1 cellular context compared by ENCODE assay signal in the genomic region with DNA sequence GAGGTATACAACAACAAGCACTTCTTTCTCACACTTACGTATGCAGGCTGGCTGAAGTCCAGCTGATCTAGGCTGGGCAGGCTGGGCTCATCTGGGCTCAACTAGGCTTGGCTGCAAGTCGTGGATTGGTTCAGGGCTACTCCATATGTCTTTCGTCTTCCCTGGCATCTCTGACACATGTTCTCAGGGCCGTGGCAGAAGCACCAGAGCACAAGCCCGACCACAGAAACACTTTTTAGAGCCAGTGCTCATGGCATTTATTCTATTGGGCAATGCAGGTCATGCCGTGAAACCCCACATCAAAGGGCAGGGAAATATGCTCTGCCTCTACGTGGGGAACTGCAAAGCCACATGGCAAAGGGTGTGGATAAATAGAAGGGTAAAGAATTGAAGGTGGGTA.
TF ChIP-seq lines count a peak whose summit lies in the region.

No MANE protein-coding gene starts in this region.

TF ChIP-seq in WTC11, 78 proteins besides CTCF, POLR2A, EP300 and RAD21 (continued from another document):
- TF ChIP-seq, protein P1, sequence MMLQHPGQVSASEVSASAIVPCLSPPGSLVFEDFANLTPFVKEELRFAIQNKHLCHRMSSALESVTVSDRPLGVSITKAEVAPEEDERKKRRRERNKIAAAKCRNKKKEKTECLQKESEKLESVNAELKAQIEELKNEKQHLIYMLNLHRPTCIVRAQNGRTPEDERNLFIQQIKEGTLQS (CRISPR knock-in tag; conservative IDR thresholded peaks at IDR 0.05) = no peak
- TF ChIP-seq TEAD4 (CRISPR knock-in tag; IDR thresholded peaks at IDR 0.05) (no peak), FOXP1 (CRISPR knock-in tag; IDR thresholded peaks at IDR 0.05; ENCODE audit: borderline replicate concordance) (no peak), ZNF396 (CRISPR knock-in tag; IDR thresholded peaks at IDR 0.05; ENCODE audit: borderline replicate concordance) (no peak), ZNF219 (CRISPR knock-in tag; IDR thresholded peaks at IDR 0.05; ENCODE audit: borderline replicate concordance) (no peak), ETV6 (CRISPR knock-in tag; IDR thresholded peaks at IDR 0.05) (no peak), TP53 (CRISPR knock-in tag; IDR thresholded peaks at IDR 0.05) (no peak), TCF7 (CRISPR knock-in tag; IDR thresholded peaks at IDR 0.05; ENCODE audit: low read depth) (no peak), IRF2 (CRISPR knock-in tag; IDR thresholded peaks at IDR 0.05; ENCODE audit: borderline replicate concordance, low read depth) (no peak), ESRRA (CRISPR knock-in tag; IDR thresholded peaks at IDR 0.05; ENCODE audit: borderline replicate concordance) (no peak), RELA (CRISPR knock-in tag; IDR thresholded peaks at IDR 0.05; ENCODE audit: borderline replicate concordance) (no peak), KAT7 (CRISPR knock-in tag; IDR thresholded peaks at IDR 0.05; ENCODE audit: borderline replicate concordance) (no peak)
- TF ChIP-seq, protein P2, sequence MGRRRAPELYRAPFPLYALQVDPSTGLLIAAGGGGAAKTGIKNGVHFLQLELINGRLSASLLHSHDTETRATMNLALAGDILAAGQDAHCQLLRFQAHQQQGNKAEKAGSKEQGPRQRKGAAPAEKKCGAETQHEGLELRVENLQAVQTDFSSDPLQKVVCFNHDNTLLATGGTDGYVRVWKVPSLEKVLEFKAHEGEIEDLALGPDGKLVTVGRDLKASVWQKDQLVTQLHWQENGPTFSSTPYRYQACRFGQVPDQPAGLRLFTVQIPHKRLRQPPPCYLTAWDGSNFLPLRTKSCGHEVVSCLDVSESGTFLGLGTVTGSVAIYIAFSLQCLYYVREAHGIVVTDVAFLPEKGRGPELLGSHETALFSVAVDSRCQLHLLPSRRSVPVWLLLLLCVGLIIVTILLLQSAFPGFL (CRISPR knock-in tag; IDR thresholded peaks at IDR 0.05; ENCODE audit: borderline replicate concordance) = no peak
- TF ChIP-seq, protein P3, sequence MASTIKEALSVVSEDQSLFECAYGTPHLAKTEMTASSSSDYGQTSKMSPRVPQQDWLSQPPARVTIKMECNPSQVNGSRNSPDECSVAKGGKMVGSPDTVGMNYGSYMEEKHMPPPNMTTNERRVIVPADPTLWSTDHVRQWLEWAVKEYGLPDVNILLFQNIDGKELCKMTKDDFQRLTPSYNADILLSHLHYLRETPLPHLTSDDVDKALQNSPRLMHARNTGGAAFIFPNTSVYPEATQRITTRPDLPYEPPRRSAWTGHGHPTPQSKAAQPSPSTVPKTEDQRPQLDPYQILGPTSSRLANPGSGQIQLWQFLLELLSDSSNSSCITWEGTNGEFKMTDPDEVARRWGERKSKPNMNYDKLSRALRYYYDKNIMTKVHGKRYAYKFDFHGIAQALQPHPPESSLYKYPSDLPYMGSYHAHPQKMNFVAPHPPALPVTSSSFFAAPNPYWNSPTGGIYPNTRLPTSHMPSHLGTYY (CRISPR knock-in tag; IDR thresholded peaks at IDR 0.05) = no peak
- TF ChIP-seq, protein P4, sequence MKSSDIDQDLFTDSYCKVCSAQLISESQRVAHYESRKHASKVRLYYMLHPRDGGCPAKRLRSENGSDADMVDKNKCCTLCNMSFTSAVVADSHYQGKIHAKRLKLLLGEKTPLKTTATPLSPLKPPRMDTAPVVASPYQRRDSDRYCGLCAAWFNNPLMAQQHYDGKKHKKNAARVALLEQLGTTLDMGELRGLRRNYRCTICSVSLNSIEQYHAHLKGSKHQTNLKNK (CRISPR knock-in tag; IDR thresholded peaks at IDR 0.05) = no peak
